In genomic region chr6:5506149-5506548, GRCh38 we compare ENCODE assay signal across 13 cellular contexts.
DNase-seq lines count a peak whose midpoint lies in the region; ATAC-seq, FAIRE-seq and TF ChIP-seq lines count a peak whose summit lies in the region.
"Had no signal": no experiment of that assay in that cellular context is flagged by ENCODE, and none has a peak within 500 bp of the region (broad histone marks: within the 10 kb centered on the region; RNA-seq: fewer than 3 reads in every experiment).

No MANE protein-coding gene starts in this region.

- TF ChIP-seq RAD21 in K562 (CRISPR knock-in tag; conservative IDR thresholded peaks at IDR 0.05 in 1 of 2, IDR thresholded peaks at IDR 0.05 in 1 of 2), result no peak

- CTCF ChIA-PET in K562 (lab: Yijun Ruan, JAX; ENCODE audit: low intra/inter-chr PET ratio), result no interaction called here

- H3K4me1 ChIP-seq in K562 (replicated peaks in 1 of 2; ENCODE audit: control insufficient read depth in 2 of 2, insufficient read depth in 2 of 2, low read length in 2 of 2) (peaks cover 0 to 3% of the 10 kb centered on the region in 2 experiments; a peak in 3 of 5 replicates), HAP-1 (no peaks in the 10 kb centered on the region)

- POLR2A ChIA-PET in K562 (lab: Yijun Ruan, JAX), result interaction anchor here (0.5 to 1.1 kb wide), 2 partner anchors 11 to 97 kb away, joined by 3 read pairs; no protein-coding TSS in a partner anchor

- no peak for TF ChIP-seq POLR2A in K562 (conservative IDR thresholded peaks at IDR 0.05)

- H3K79me2 ChIP-seq in K562 (ENCODE audit: control insufficient read depth, insufficient read depth, low read length), result no peaks in the 10 kb centered on the region

- ATAC-seq in GM21360 (IDR thresholded peaks at IDR 0.05; ENCODE audit: unreplicated experiment), result peak; percentile 34
- peak; percentile 40 for ATAC-seq in HG03095 (IDR thresholded peaks at IDR 0.05; ENCODE audit: unreplicated experiment)
- ATAC-seq in K562, result peak; percentile 41; the same call in 1 of the 3 replicates
- ATAC-seq: WTC11 had no signal

- no peak overlapping the region for H3K4me2 ChIP-seq in K562 (ENCODE audit: insufficient read depth, low read length)

- intact Hi-C loops in K562 (cut with micrococcal nuclease), result no loop called here

- DNase-seq in GM13976 (ENCODE audit: low spot score) (peak; percentile 27), K562 (ENCODE audit: extremely low read depth in 1 of 4, low spot score in 3 of 4) (no peak), HAP-1 (ENCODE audit: low spot score in 2 of 2) (no peak), pons (ENCODE audit: low spot score) (no peak)
- DNase-seq in stimulated activated CD8-positive, alpha-beta memory T cell treated with anti-CD3 and anti-CD28 coated beads, Interleukin-4, amount 100 ng/mL, for 48 hours, result no peak
- DNase-seq in stimulated activated naive CD4-positive, alpha-beta T cell (lab: John Stamatoyannopoulos, UW), result no peak
- DNase-seq: effector CD8-positive, alpha-beta T cell; NCI-H2029; stimulated activated CD4-positive, alpha-beta T cell treated with anti-CD3 and anti-CD28 coated beads, Interleukin-12 subunit alpha, Interleukin-12 subunit beta, amount 100 ng/mL, for 4 hours; stimulated activated naive CD8-positive, alpha-beta T cell treated with anti-CD3 and anti-CD28 coated beads, Interleukin-15, amount 100 ng/mL, for 72 hours had no signal

- 48% methylated on average over 4 of the region's 4 CpGs for WGBS in K562 (ENCODE audit: insufficient coverage, low coverage, missing lambda C conversion rate)

- H3K27me3 ChIP-seq in K562 (ENCODE audit: control insufficient read depth in 2 of 2, insufficient read depth in 2 of 2, low read length in 2 of 2), result no peaks in the 10 kb centered on the region
- H3K27me3 ChIP-seq in HAP-1 (ENCODE audit: low read depth), result no peaks in the 10 kb centered on the region

- 0 out of 2 replicates have a peak, but pooled peaks cover 6% of the 10 kb centered on the region for H4K20me1 ChIP-seq in K562 (replicated peaks; ENCODE audit: control insufficient read depth, insufficient read depth, low read length)

- H3K36me3 ChIP-seq in K562 (ENCODE audit: control insufficient read depth, insufficient read depth, low read length) (no peaks in the 10 kb centered on the region), HAP-1 (replicated peaks) (no peaks in the 10 kb centered on the region)

- H3K9me1 ChIP-seq in K562 (ENCODE audit: control insufficient read depth, insufficient read depth, low read length), result no peaks in the 10 kb centered on the region

- no peak overlapping the region for H3K27ac ChIP-seq in K562 (ENCODE audit: extremely low read depth, low read depth, low read length)

- no peak for FAIRE-seq in K562 (lab: Jason Lieb, UNC)

- H3K9ac ChIP-seq in K562 (ENCODE audit: insufficient read depth in 1 of 2, low read depth in 2 of 2, low read length in 2 of 2), result no peak overlapping the region

- H2AFZ ChIP-seq in K562 (ENCODE audit: low read depth, low read length), result no peak overlapping the region

- no peaks in the 10 kb centered on the region for H3K9me3 ChIP-seq in K562 (replicated peaks; ENCODE audit: control insufficient read depth, insufficient read depth, low read depth, low read length)
- no peaks in the 10 kb centered on the region for H3K9me3 ChIP-seq in HAP-1

- in situ Hi-C loops in GM13976 (cut with MboI; ENCODE audit: low sequenced_read_pairs, unreplicated experiment) (no loop called here), K562 (cut with MboI) (no loop called here), HAP-1 (cut with MboI; ENCODE audit: low sequenced_read_pairs) (no loop called here)

- no TSS peak for BruUV-seq in K562 (replicated peaks; lab: Mats Ljungman, UMichigan)

- no peak overlapping the region for H3K4me3 ChIP-seq in K562
- H3K4me3 ChIP-seq in HAP-1, result no peak overlapping the region

- no peak for TF ChIP-seq CTCF in GM13976 (IDR thresholded peaks at IDR 0.05; ENCODE audit: borderline replicate concordance, control extremely low read depth, extremely low read depth, insufficient read depth, missing control alignments)
- TF ChIP-seq CTCF in K562 (IDR thresholded peaks at IDR 0.05 in 2 of 3, conservative IDR thresholded peaks at IDR 0.05 in 1 of 3; ENCODE audit: insufficient read depth in 2 of 3, low read depth in 1 of 3, low read length in 3 of 3), result no peak

- no peak for TF ChIP-seq EP300 in K562 (IDR thresholded peaks at IDR 0.05; ENCODE audit: low read length)

TF ChIP-seq in K562, 482 proteins besides CTCF, POLR2A, EP300 and RAD21 (continues in another document):
- TF ChIP-seq USF1 (CRISPR knock-in tag; IDR thresholded peaks at IDR 0.05), result no peak
- TF ChIP-seq NUFIP1 (IDR thresholded peaks at IDR 0.05; ENCODE audit: partially characterized antibody), result no peak
- no peak for TF ChIP-seq ZNF280A (IDR thresholded peaks at IDR 0.05; ENCODE audit: low read depth, partially characterized antibody)
- TF ChIP-seq PURB (CRISPR knock-in tag; IDR thresholded peaks at IDR 0.05; ENCODE audit: low read depth), result no peak
- no peak for TF ChIP-seq TSHZ1 (CRISPR knock-in tag; IDR thresholded peaks at IDR 0.05)
- no peak for TF ChIP-seq SIX5 (IDR thresholded peaks at IDR 0.05; ENCODE audit: borderline replicate concordance in 1 of 2, insufficient read depth in 1 of 2, low read depth in 1 of 2, low read length in 2 of 2)
- no peak for TF ChIP-seq RFX5 (IDR thresholded peaks at IDR 0.05; ENCODE audit: low read depth, low read length)
- TF ChIP-seq TAF15 (IDR thresholded peaks at IDR 0.05; ENCODE audit: low read depth, low read length), result no peak
- TF ChIP-seq SIN3B (IDR thresholded peaks at IDR 0.05; ENCODE audit: low read depth), result no peak
- no peak for TF ChIP-seq ZNF12 (CRISPR knock-in tag; IDR thresholded peaks at IDR 0.05)
